ENCODE assay signal across 3 cellular contexts in genomic region chr17:27838607-27839006, GRCh38. TPM values are rescaled to one million over a fixed set of nuclear protein-coding genes. Genes with fewer than 3 reads are reported as not detected.
"Had no signal": no experiment of that assay in that cellular context is flagged by ENCODE, and none has a peak within 500 bp of the region (broad histone marks: within the 10 kb centered on the region; RNA-seq: fewer than 3 reads in every experiment).

No MANE protein-coding gene starts in this region.

RNA-seq across cellular contexts. Expression of gene NOS2, which starts 38.3 kb away (rescaled TPM):
- total RNA-seq: HT-29, PC-9, SJCRH30 had no signal
